Comparison of ENCODE assay signal across 20 cellular contexts in genomic region chr12:48773686-48774085, GRCh38. TPM values are rescaled to one million over a fixed set of nuclear protein-coding genes. Genes with fewer than 3 reads are reported as not detected.
DNase-seq lines count a peak whose midpoint lies in the region; FAIRE-seq and TF ChIP-seq lines count a peak whose summit lies in the region.
"Had no signal": no experiment of that assay in that cellular context is flagged by ENCODE, and none has a peak within 500 bp of the region (broad histone marks: within the 10 kb centered on the region; RNA-seq: fewer than 3 reads in every experiment).

No MANE protein-coding gene starts in this region.

- no peak overlapping the region for H3K4me2 ChIP-seq in osteoblast (ENCODE audit: insufficient read depth, low read length)
- H3K4me2 ChIP-seq: A549, BLaER1 had no signal

- peaks cover 25% of the 10 kb centered on the region for H4K20me1 ChIP-seq in osteoblast (ENCODE audit: insufficient read depth, low read length)
- H4K20me1 ChIP-seq: BLaER1 had no signal

- TF ChIP-seq POLR2A in Peyer's patch (IDR thresholded peaks at IDR 0.05): no peak

- H3K4me1 Mint-ChIP-seq in CD4-positive, alpha-beta memory T cell: no peaks in the 10 kb centered on the region
- H3K4me1 Mint-ChIP-seq: CD14-positive monocyte had no signal

- no peak for TF ChIP-seq CTCF in kidney (IDR thresholded peaks at IDR 0.05; ENCODE audit: borderline replicate concordance, extremely low read depth, insufficient read depth)
- no peak for TF ChIP-seq CTCF in osteoblast (IDR thresholded peaks at IDR 0.05; ENCODE audit: extremely low read depth, low read depth, low read length)
- TF ChIP-seq CTCF in Peyer's patch (IDR thresholded peaks at IDR 0.05): no peak

- no peak overlapping the region for H3K4me3 Mint-ChIP-seq in CD4-positive, alpha-beta memory T cell
- H3K4me3 Mint-ChIP-seq: CD14-positive monocyte; CD8-positive, alpha-beta T cell had no signal

- H3K27me3 ChIP-seq in osteoblast (ENCODE audit: insufficient read depth, low read length): no peaks in the 10 kb centered on the region
- no peaks in the 10 kb centered on the region for H3K27me3 ChIP-seq in CD4-positive, alpha-beta memory T cell (ENCODE audit: insufficient read depth, low read length)
- H3K27me3 ChIP-seq in Peyer's patch: no peaks in the 10 kb centered on the region
- H3K27me3 ChIP-seq: BLaER1 had no signal

- H3K4me1 ChIP-seq in kidney (ENCODE audit: control insufficient read depth in 1 of 2, insufficient read depth in 1 of 2, low read depth in 1 of 2, low read length in 2 of 2) (no peaks in the 10 kb centered on the region), osteoblast (ENCODE audit: insufficient read depth, low read length) (no peaks in the 10 kb centered on the region), Peyer's patch (no peaks in the 10 kb centered on the region)
- no peaks in the 10 kb centered on the region for H3K4me1 ChIP-seq in CD4-positive, alpha-beta memory T cell (ENCODE audit: insufficient read depth, low read length)
- H3K4me1 ChIP-seq: A549 had no signal

- H3K27ac Mint-ChIP-seq in CD4-positive, alpha-beta memory T cell: peak overlapping the region in 1 of 7 donors; percentile 47
- H3K27ac Mint-ChIP-seq: CD14-positive monocyte; CD8-positive, alpha-beta T cell had no signal

- H3K36me3 ChIP-seq in kidney (ENCODE audit: control insufficient read depth in 1 of 2, insufficient read depth in 2 of 2, low read length in 2 of 2) (peaks cover 49 to 68% of the 10 kb centered on the region in 2 donors), osteoblast (ENCODE audit: insufficient read depth, low read length) (peaks cover 74% of the 10 kb centered on the region), Peyer's patch (peaks cover 0 to 88% (median 0%) of the 10 kb centered on the region in 3 donors)
- H3K36me3 ChIP-seq in CD4-positive, alpha-beta memory T cell (ENCODE audit: insufficient read depth, low read length): no peaks in the 10 kb centered on the region

- no peaks in the 10 kb centered on the region for H3K36me3 Mint-ChIP-seq in CD4-positive, alpha-beta memory T cell
- H3K36me3 Mint-ChIP-seq: CD14-positive monocyte; CD8-positive, alpha-beta T cell had no signal

- no peaks in the 10 kb centered on the region for H3K9me3 ChIP-seq in kidney (ENCODE audit: control insufficient read depth in 1 of 2, low read length in 2 of 2)
- H3K9me3 ChIP-seq in osteoblast (ENCODE audit: low read depth, low read length): no peaks in the 10 kb centered on the region
- no peaks in the 10 kb centered on the region for H3K9me3 ChIP-seq in CD4-positive, alpha-beta memory T cell (ENCODE audit: control insufficient read depth in 1 of 2, low read length in 2 of 2)
- H3K9me3 ChIP-seq in Peyer's patch: no peaks in the 10 kb centered on the region
- H3K9me3 ChIP-seq: A549, BLaER1 had no signal

- H3K27ac ChIP-seq in kidney (ENCODE audit: low read depth in 2 of 2, low read length in 2 of 2) (no peak overlapping the region), osteoblast (ENCODE audit: low read depth, low read length) (no peak overlapping the region), Peyer's patch (no peak overlapping the region)
- no peak overlapping the region for H3K27ac ChIP-seq in CD4-positive, alpha-beta memory T cell (ENCODE audit: low read depth, low read length)
- H3K27ac ChIP-seq: 22Rv1, A549, BLaER1, GM23248 had no signal

- H3K4me3 ChIP-seq in kidney (ENCODE audit: low read length in 2 of 2) (no peak overlapping the region), osteoblast (ENCODE audit: insufficient read depth, low read length) (no peak overlapping the region), Peyer's patch (no peak overlapping the region)
- no peak overlapping the region for H3K4me3 ChIP-seq in CD4-positive, alpha-beta memory T cell (ENCODE audit: low read length in 2 of 2)
- H3K4me3 ChIP-seq: A549, BLaER1, GM12878, GM23248 had no signal

- H3K9ac ChIP-seq in kidney (ENCODE audit: low read length in 2 of 2): no peak overlapping the region
- H3K9ac ChIP-seq: BLaER1, GM23248 had no signal

- H2AFZ ChIP-seq in osteoblast (ENCODE audit: low read length): no peak overlapping the region
- H2AFZ ChIP-seq: GM23248 had no signal

- POLR2A ChIA-PET in CD4-positive, alpha-beta memory T cell (lab: Charles Lee; ENCODE audit: partially characterized antibody): no interaction called here

- CTCF ChIA-PET in CD4-positive, alpha-beta memory T cell (lab: Charles Lee; ENCODE audit: partially characterized antibody): interaction anchor here (1.1 to 1.3 kb wide), 2 partner anchors 20 kb away, joined by 3 to 6 read pairs; no protein-coding TSS in a partner anchor

- no peaks in the 10 kb centered on the region for H3K9me3 Mint-ChIP-seq in CD4-positive, alpha-beta memory T cell
- H3K9me3 Mint-ChIP-seq: CD8-positive, alpha-beta T cell had no signal

- no peaks in the 10 kb centered on the region for H3K27me3 Mint-ChIP-seq in CD4-positive, alpha-beta memory T cell

- DNase-seq in NCI-H2081 (lab: John Stamatoyannopoulos, UW): peak; percentile 13 to 68
- DNase-seq in NCI-H2081 treated with DMSO at 0.1 percent for 48 hours (lab: John Stamatoyannopoulos, UW): no peak
- peak; percentile 55 for DNase-seq in COR-L47 (lab: John Stamatoyannopoulos, UW)
- DNase-seq in kidney: peak; percentile 65
- peak; percentile 19 for DNase-seq in osteoblast (ENCODE audit: insufficient read length, low spot score, missing footprints)
- DNase-seq in NCI-H510A (lab: John Stamatoyannopoulos, UW): no peak
- no peak for DNase-seq in CD4-positive, alpha-beta memory T cell
- no peak for DNase-seq in Peyer's patch
- DNase-seq: CD8-positive, alpha-beta T cell; DMS 273 treated with DMSO at 0.1 percent for 48 hours; DMS53; DND-41; EL; GM23248; HCEC 1CT had no signal

- FAIRE-seq in kidney (lab: Jason Lieb, UNC): no peak
- FAIRE-seq: A549, GM12878 had no signal

- intact Hi-C loops in kidney (cut with DNase I): no loop called here
- intact Hi-C loops in CD4-positive, alpha-beta memory T cell (cut with micrococcal nuclease): no loop called here

- peaks cover 10% of the 10 kb centered on the region for H3K79me2 ChIP-seq in osteoblast (ENCODE audit: insufficient read depth, low read length)

RNA-seq across cellular contexts. Expression of gene ADCY6, which starts 15.2 kb away (rescaled TPM):
- total RNA-seq in kidney: 66.9 TPM
- 27.3 TPM for polyA plus RNA-seq in kidney (ENCODE audit: insufficient read depth, low read depth, low replicate concordance)
- total RNA-seq in osteoblast: 30.8 and 33.0 TPM in 2 replicates
- total RNA-seq in CD4-positive, alpha-beta memory T cell: not detected
- not detected for polyA plus RNA-seq in CD4-positive, alpha-beta memory T cell
- total RNA-seq in Peyer's patch: 100 to 1,000 TPM in 3 of 4 donors, 10 to 100 TPM in 1; 71.3 to 175 (median 129) TPM
- total RNA-seq: CD8-positive, alpha-beta T cell had no signal

RNA-seq across cellular contexts. Expression of gene CACNB3, which starts 44.6 kb away (rescaled TPM):
- total RNA-seq in kidney (19.6 TPM), osteoblast (10.9 and 15.2 TPM in 2 replicates), Peyer's patch (10 to 100 TPM; 10.2 to 47.0 (median 35.6) TPM)
- 17.9 TPM for polyA plus RNA-seq in kidney (ENCODE audit: insufficient read depth, low read depth, low replicate concordance)
- 10 to 100 TPM; 17.2 to 17.9 TPM for total RNA-seq in CD4-positive, alpha-beta memory T cell
- 1 to 10 TPM; 1.5 to 4.0 TPM for polyA plus RNA-seq in CD4-positive, alpha-beta memory T cell

RNA-seq across cellular contexts. Expression of gene CCNT1, which starts 57.2 kb away (rescaled TPM):
- total RNA-seq in kidney (39.4 TPM), osteoblast (25.0 and 32.1 TPM in 2 replicates), Peyer's patch (10 to 100 TPM; 29.6 to 68.5 (median 42.9) TPM)
- polyA plus RNA-seq in kidney (ENCODE audit: insufficient read depth, low read depth, low replicate concordance): 4.1 TPM
- total RNA-seq in CD4-positive, alpha-beta memory T cell: 10 to 100 TPM; 67.0 to 69.5 TPM
- polyA plus RNA-seq in CD4-positive, alpha-beta memory T cell: 10 to 100 TPM in 1 of 2 donors, 1 to 10 TPM in 1; 5.8 to 14.0 TPM

Comparison
In these comparisons a context has a peak if more than half of its experiments do, and no peak if none do; other contexts are left out.
1. DNase-seq: peak in NCI-H2081 (2 of 2), COR-L47 (single experiment), kidney (single experiment) and osteoblast (single experiment); none in NCI-H2081 treated with DMSO at 0.1 percent for 48 hours (single experiment), NCI-H510A (single experiment), CD4-positive, alpha-beta memory T cell (0 of 5) and Peyer's patch (0 of 3).
2. RNA of gene ADCY6, which starts 15.2 kb away (total RNA-seq): 71.3 to 175 TPM in Peyer's patch, 66.9 TPM in kidney (single experiment) and 30.8 to 33.0 TPM in osteoblast; not detected in CD4-positive, alpha-beta memory T cell; every median in the first group is over 10 times any median in the second.